ENCODE assay signal across 1 cellular context in genomic region chr20:50957798-50958732, GRCh38.
TF ChIP-seq lines count a peak whose summit lies in the region.

Gene DPM1, minus strand, starts transcription at chr20:50958532. Its CDS starts 9 bp downstream, at chr20:50958523.

TF ChIP-seq in HepG2, 621 proteins besides CTCF, POLR2A, EP300 and RAD21 (continued from another document and continues in another):
- TF ChIP-seq, protein P1, sequence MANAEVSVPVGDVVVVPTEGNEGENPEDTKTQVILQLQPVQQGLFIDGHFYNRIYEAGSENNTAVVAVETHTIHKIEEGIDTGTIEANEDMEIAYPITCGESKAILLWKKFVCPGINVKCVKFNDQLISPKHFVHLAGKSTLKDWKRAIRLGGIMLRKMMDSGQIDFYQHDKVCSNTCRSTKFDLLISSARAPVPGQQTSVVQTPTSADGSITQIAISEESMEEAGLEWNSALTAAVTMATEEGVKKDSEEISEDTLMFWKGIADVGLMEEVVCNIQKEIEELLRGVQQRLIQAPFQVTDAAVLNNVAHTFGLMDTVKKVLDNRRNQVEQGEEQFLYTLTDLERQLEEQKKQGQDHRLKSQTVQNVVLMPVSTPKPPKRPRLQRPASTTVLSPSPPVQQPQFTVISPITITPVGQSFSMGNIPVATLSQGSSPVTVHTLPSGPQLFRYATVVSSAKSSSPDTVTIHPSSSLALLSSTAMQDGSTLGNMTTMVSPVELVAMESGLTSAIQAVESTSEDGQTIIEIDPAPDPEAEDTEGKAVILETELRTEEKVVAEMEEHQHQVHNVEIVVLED (CRISPR knock-in tag; IDR thresholded peaks at IDR 0.05; ENCODE audit: borderline replicate concordance) = no peak; the same call in none of the 2 replicates
- TF ChIP-seq, protein P2, sequence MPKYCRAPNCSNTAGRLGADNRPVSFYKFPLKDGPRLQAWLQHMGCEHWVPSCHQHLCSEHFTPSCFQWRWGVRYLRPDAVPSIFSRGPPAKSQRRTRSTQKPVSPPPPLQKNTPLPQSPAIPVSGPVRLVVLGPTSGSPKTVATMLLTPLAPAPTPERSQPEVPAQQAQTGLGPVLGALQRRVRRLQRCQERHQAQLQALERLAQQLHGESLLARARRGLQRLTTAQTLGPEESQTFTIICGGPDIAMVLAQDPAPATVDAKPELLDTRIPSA (CRISPR knock-in tag; IDR thresholded peaks at IDR 0.05; ENCODE audit: borderline replicate concordance) = peak; percentile 85; the same call in 1 of the 2 replicates
- TF ChIP-seq ZFYVE20 (CRISPR knock-in tag; IDR thresholded peaks at IDR 0.05; ENCODE audit: borderline replicate concordance, low read depth) (peak; percentile 96), CEBPB (IDR thresholded peaks at IDR 0.05; ENCODE audit: borderline replicate concordance, low read depth, low read length) (peak; percentile 94), ZNF768 (CRISPR knock-in tag; IDR thresholded peaks at IDR 0.05) (peak; percentile 78; the same call in 1 of the 2 replicates), AHR (CRISPR knock-in tag; IDR thresholded peaks at IDR 0.05) (peak; percentile 83; the same call in 1 of the 2 replicates), SETDB1 (CRISPR knock-in tag; IDR thresholded peaks at IDR 0.05; ENCODE audit: borderline replicate concordance) (0 out of 2 replicates have a peak, but pooled peaks have one; percentile 26), ZC3H13 (CRISPR knock-in tag; IDR thresholded peaks at IDR 0.05) (no peak), RARG (CRISPR knock-in tag; IDR thresholded peaks at IDR 0.05; ENCODE audit: low read depth) (no peak), TEAD3 (CRISPR knock-in tag; optimal IDR thresholded peaks at IDR 0.05; ENCODE audit: borderline replicate concordance) (no peak), PBX3 (CRISPR knock-in tag; IDR thresholded peaks at IDR 0.05; ENCODE audit: borderline replicate concordance) (no peak), CSRNP1 (CRISPR knock-in tag; IDR thresholded peaks at IDR 0.05) (no peak; the same call in 1 of the 2 replicates), ZNF510 (CRISPR knock-in tag; IDR thresholded peaks at IDR 0.05; ENCODE audit: low read depth) (0 out of 2 replicates have a peak, but pooled peaks have one; percentile 39), TBP (CRISPR knock-in tag; IDR thresholded peaks at IDR 0.05) (no peak), GPBP1L1 (CRISPR knock-in tag; IDR thresholded peaks at IDR 0.05) (no peak), ZNF343 (CRISPR knock-in tag; IDR thresholded peaks at IDR 0.05) (no peak), ZNF280D (CRISPR knock-in tag; IDR thresholded peaks at IDR 0.05) (peak; percentile 96; the same call in 1 of the 2 replicates), ISX (CRISPR knock-in tag; conservative IDR thresholded peaks at IDR 0.05) (peak; percentile 92; the same call in 1 of the 2 replicates), NCOA1 (CRISPR knock-in tag; IDR thresholded peaks at IDR 0.05) (peak; percentile 71), NFIC (IDR thresholded peaks at IDR 0.05; ENCODE audit: low read length) (peak; percentile 82), ZIK1 (CRISPR knock-in tag; IDR thresholded peaks at IDR 0.05; ENCODE audit: borderline replicate concordance, low read depth) (peak; percentile 82), KLF13 (CRISPR knock-in tag; IDR thresholded peaks at IDR 0.05) (peak; percentile 39; the same call in 1 of the 2 replicates), ZNF672 (CRISPR knock-in tag; IDR thresholded peaks at IDR 0.05) (no peak), ZNF124 (CRISPR knock-in tag; IDR thresholded peaks at IDR 0.05) (peak; percentile 80; the same call in 1 of the 2 replicates), IRF2 (CRISPR knock-in tag; IDR thresholded peaks at IDR 0.05) (peak; percentile 53; the same call in 1 of the 2 replicates), ZBTB7B (CRISPR knock-in tag; IDR thresholded peaks at IDR 0.05) (peak; percentile 51), ESRRA (CRISPR knock-in tag; IDR thresholded peaks at IDR 0.05; ENCODE audit: low read depth) (peak; percentile 46), PPARG (CRISPR knock-in tag; conservative IDR thresholded peaks at IDR 0.05) (no peak; the same call in none of the 2 replicates)
- TF ChIP-seq, protein P3, sequence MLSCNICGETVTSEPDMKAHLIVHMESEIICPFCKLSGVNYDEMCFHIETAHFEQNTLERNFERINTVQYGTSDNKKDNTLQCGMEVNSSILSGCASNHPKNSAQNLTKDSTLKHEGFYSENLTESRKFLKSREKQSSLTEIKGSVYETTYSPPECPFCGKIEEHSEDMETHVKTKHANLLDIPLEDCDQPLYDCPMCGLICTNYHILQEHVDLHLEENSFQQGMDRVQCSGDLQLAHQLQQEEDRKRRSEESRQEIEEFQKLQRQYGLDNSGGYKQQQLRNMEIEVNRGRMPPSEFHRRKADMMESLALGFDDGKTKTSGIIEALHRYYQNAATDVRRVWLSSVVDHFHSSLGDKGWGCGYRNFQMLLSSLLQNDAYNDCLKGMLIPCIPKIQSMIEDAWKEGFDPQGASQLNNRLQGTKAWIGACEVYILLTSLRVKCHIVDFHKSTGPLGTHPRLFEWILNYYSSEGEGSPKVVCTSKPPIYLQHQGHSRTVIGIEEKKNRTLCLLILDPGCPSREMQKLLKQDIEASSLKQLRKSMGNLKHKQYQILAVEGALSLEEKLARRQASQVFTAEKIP (CRISPR knock-in tag; IDR thresholded peaks at IDR 0.05; ENCODE audit: borderline replicate concordance) = no peak
- TF ChIP-seq, protein P4, sequence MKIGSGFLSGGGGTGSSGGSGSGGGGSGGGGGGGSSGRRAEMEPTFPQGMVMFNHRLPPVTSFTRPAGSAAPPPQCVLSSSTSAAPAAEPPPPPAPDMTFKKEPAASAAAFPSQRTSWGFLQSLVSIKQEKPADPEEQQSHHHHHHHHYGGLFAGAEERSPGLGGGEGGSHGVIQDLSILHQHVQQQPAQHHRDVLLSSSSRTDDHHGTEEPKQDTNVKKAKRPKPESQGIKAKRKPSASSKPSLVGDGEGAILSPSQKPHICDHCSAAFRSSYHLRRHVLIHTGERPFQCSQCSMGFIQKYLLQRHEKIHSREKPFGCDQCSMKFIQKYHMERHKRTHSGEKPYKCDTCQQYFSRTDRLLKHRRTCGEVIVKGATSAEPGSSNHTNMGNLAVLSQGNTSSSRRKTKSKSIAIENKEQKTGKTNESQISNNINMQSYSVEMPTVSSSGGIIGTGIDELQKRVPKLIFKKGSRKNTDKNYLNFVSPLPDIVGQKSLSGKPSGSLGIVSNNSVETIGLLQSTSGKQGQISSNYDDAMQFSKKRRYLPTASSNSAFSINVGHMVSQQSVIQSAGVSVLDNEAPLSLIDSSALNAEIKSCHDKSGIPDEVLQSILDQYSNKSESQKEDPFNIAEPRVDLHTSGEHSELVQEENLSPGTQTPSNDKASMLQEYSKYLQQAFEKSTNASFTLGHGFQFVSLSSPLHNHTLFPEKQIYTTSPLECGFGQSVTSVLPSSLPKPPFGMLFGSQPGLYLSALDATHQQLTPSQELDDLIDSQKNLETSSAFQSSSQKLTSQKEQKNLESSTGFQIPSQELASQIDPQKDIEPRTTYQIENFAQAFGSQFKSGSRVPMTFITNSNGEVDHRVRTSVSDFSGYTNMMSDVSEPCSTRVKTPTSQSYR (CRISPR knock-in tag; IDR thresholded peaks at IDR 0.05; ENCODE audit: borderline replicate concordance) = peak; percentile 69; the same call in 1 of the 2 replicates
- TF ChIP-seq, protein P5, sequence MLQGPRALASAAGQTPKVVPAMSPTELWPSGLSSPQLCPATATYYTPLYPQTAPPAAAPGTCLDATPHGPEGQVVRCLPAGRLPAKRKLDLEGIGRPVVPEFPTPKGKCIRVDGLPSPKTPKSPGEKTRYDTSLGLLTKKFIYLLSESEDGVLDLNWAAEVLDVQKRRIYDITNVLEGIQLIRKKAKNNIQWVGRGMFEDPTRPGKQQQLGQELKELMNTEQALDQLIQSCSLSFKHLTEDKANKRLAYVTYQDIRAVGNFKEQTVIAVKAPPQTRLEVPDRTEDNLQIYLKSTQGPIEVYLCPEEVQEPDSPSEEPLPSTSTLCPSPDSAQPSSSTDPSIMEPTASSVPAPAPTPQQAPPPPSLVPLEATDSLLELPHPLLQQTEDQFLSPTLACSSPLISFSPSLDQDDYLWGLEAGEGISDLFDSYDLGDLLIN (CRISPR knock-in tag; IDR thresholded peaks at IDR 0.05; ENCODE audit: borderline replicate concordance) = 0 out of 2 replicates have a peak, but pooled peaks have one; percentile 1
- TF ChIP-seq, protein P6, sequence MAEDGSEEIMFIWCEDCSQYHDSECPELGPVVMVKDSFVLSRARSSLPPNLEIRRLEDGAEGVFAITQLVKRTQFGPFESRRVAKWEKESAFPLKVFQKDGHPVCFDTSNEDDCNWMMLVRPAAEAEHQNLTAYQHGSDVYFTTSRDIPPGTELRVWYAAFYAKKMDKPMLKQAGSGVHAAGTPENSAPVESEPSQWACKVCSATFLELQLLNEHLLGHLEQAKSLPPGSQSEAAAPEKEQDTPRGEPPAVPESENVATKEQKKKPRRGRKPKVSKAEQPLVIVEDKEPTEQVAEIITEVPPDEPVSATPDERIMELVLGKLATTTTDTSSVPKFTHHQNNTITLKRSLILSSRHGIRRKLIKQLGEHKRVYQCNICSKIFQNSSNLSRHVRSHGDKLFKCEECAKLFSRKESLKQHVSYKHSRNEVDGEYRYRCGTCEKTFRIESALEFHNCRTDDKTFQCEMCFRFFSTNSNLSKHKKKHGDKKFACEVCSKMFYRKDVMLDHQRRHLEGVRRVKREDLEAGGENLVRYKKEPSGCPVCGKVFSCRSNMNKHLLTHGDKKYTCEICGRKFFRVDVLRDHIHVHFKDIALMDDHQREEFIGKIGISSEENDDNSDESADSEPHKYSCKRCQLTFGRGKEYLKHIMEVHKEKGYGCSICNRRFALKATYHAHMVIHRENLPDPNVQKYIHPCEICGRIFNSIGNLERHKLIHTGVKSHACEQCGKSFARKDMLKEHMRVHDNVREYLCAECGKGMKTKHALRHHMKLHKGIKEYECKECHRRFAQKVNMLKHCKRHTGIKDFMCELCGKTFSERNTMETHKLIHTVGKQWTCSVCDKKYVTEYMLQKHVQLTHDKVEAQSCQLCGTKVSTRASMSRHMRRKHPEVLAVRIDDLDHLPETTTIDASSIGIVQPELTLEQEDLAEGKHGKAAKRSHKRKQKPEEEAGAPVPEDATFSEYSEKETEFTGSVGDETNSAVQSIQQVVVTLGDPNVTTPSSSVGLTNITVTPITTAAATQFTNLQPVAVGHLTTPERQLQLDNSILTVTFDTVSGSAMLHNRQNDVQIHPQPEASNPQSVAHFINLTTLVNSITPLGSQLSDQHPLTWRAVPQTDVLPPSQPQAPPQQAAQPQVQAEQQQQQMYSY (CRISPR knock-in tag; IDR thresholded peaks at IDR 0.05) = no peak
